8 cellular contexts compared by ENCODE assay signal in genomic region chr20:32537657-32538525, GRCh38. TPM values are rescaled to one million over a fixed set of nuclear protein-coding genes. Genes with fewer than 3 reads are reported as not detected.
DNase-seq lines count a peak whose midpoint lies in the region; ATAC-seq and TF ChIP-seq lines count a peak whose summit lies in the region.

No MANE protein-coding gene starts in this region.

- no peaks in the 10 kb centered on the region for H3K27me3 Mint-ChIP-seq in activated B cell treated with CpG ODN at 0.5 μM for 24 hours

- TF ChIP-seq CTCF in activated B cell treated with CpG ODN at 0.5 μM for 24 hours (IDR thresholded peaks at IDR 0.05) = no peak

- POLR2A ChIA-PET in activated B cell treated with CpG ODN at 0.5 μM for 24 hours (lab: Charles Lee) = interaction anchor here (0.7 to 1.9 kb wide), 3 partner anchors 10 to 32 kb away, joined by 4 to 9 read pairs (median 5); no protein-coding TSS in a partner anchor

- H3K36me3 Mint-ChIP-seq in activated B cell treated with CpG ODN at 0.5 μM for 24 hours (ENCODE audit: low read depth) = peaks cover 3% of the 10 kb centered on the region

- H3K9me3 Mint-ChIP-seq in activated B cell treated with CpG ODN at 0.5 μM for 24 hours = no peaks in the 10 kb centered on the region

- H3K4me3 Mint-ChIP-seq in activated B cell treated with CpG ODN at 0.5 μM for 24 hours = peak overlapping the region; percentile 96

- intact Hi-C loops in activated B cell treated with CpG ODN at 0.5 μM for 24 hours (cut with micrococcal nuclease) = loop anchor here (1.0 to 5.0 kb wide), 5 partner anchors 10 to 331 kb away; partner anchors contain the start of genes PLAGL2 and POFUT1

- peaks cover 66% of the 10 kb centered on the region for H3K4me1 Mint-ChIP-seq in activated B cell treated with CpG ODN at 0.5 μM for 24 hours

- CTCF ChIA-PET in activated B cell treated with CpG ODN at 0.5 μM for 24 hours (lab: Charles Lee) = interaction anchor here (1.4 to 2.2 kb wide), 2 partner anchors 10 to 115 kb away, joined by 3 to 7 read pairs; no protein-coding TSS in a partner anchor

- peak; percentile 33 for DNase-seq in NCI-H2196 treated with DMSO at 0.1 percent for 48 hours (lab: John Stamatoyannopoulos, UW; ENCODE audit: unreplicated experiment)
- no peak for DNase-seq in NCI-H2196 (lab: John Stamatoyannopoulos, UW; ENCODE audit: unreplicated experiment)
- DNase-seq in activated B cell treated with CpG ODN at 0.5 μM for 24 hours = no peak
- DNase-seq in iPS-NIHi11 (ENCODE audit: low spot score) = peak; percentile 55
- peak; percentile 46 for DNase-seq in stimulated activated naive CD8-positive, alpha-beta T cell treated with anti-CD3 and anti-CD28 coated beads, Interleukin-15, Interleukin-2, amounts not matched to agents 100 U/mL and 50 U/mL, for 24 hours
- DNase-seq in NCI-H2107 treated with DMSO at 0.1 percent for 48 hours (lab: John Stamatoyannopoulos, UW; ENCODE audit: unreplicated experiment) = no peak
- DNase-seq in stimulated activated CD4-positive, alpha-beta T cell treated with anti-CD3 and anti-CD28 coated beads, Interleukin-1b, Interleukin-23, amount 100 ng/mL, for 48 hours = no peak

- ATAC-seq in activated B cell treated with CpG ODN at 0.5 μM for 24 hours (ENCODE audit: low read depth) = no peak
- no peak for ATAC-seq in stimulated activated naive CD8-positive, alpha-beta T cell treated with anti-CD3 and anti-CD28 coated beads, Interleukin-15, Interleukin-2, amounts not matched to agents 100 U/mL and 50 U/mL, for 24 hours
- no peak for ATAC-seq in GM21447 (IDR thresholded peaks at IDR 0.05; ENCODE audit: unreplicated experiment)

- H3K27ac Mint-ChIP-seq in activated B cell treated with CpG ODN at 0.5 μM for 24 hours = peak overlapping the region; percentile 92

RNA-seq across cellular contexts. Expression of gene NOL4L, which starts 47.2 kb away (rescaled TPM):
- total RNA-seq in activated B cell treated with CpG ODN at 0.5 μM for 24 hours = 4.3 and 4.7 TPM in 2 replicates

Comparison
In these comparisons a context has a peak if more than half of its experiments do, and no peak if none do; other contexts are left out.
1. DNase-seq: peak in NCI-H2196 treated with DMSO at 0.1 percent for 48 hours (single experiment), iPS-NIHi11 (single experiment) and stimulated activated naive CD8-positive, alpha-beta T cell treated with anti-CD3 and anti-CD28 coated beads, Interleukin-15, Interleukin-2, amounts not matched to agents 100 U/mL and 50 U/mL, for 24 hours (single experiment); none in NCI-H2196 (single experiment), activated B cell treated with CpG ODN at 0.5 μM for 24 hours (single experiment), NCI-H2107 treated with DMSO at 0.1 percent for 48 hours (single experiment) and stimulated activated CD4-positive, alpha-beta T cell treated with anti-CD3 and anti-CD28 coated beads, Interleukin-1b, Interleukin-23, amount 100 ng/mL, for 48 hours (single experiment).